ENCODE assay signal across 9 cellular contexts in the genomic region with DNA sequence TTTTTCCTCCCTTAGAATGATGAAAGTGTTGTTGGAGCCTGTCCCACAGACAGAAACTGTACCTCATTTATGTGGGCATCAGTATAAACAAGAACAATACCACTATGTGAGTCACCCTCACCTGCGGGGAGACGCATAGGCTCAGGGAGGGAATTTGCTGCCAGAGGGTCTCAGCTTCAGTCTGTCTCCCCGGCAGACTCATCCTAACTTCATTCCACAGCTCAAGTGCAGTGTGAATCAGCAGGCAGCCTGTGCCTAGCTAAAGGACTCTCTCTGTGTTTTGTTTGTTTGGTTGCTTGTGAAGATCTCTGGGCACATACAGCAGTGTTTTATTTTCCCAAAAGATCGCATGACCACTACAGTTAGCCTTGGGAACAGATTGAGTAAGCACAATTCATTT.
DNase-seq lines count a peak whose midpoint lies in the region; ATAC-seq, FAIRE-seq and TF ChIP-seq lines count a peak whose summit lies in the region.
"Had no signal": no experiment of that assay in that cellular context is flagged by ENCODE, and none has a peak within 500 bp of the region (broad histone marks: within the 10 kb centered on the region; RNA-seq: fewer than 3 reads in every experiment).

No MANE protein-coding gene starts in this region.

- no peak overlapping the region for H3K4me3 ChIP-seq in astrocyte (ENCODE audit: insufficient read depth, low read depth, low read length)

- H3K27me3 Mint-ChIP-seq in astrocyte (ENCODE audit: low read depth, unreplicated experiment): peaks cover 2% of the 10 kb centered on the region
- H3K27me3 Mint-ChIP-seq: activated B cell treated with CpG ODN at 0.5 μM for 24 hours had no signal

- no peaks in the 10 kb centered on the region for H3K9me3 ChIP-seq in astrocyte (ENCODE audit: insufficient read depth, low read depth, low read length)

- no peaks in the 10 kb centered on the region for H3K36me3 ChIP-seq in astrocyte (ENCODE audit: insufficient read depth, low read length)

- no peak for FAIRE-seq in astrocyte (lab: Jason Lieb, UNC)

- H3K36me3 Mint-ChIP-seq in astrocyte (ENCODE audit: low read depth, unreplicated experiment): peaks cover 3% of the 10 kb centered on the region

- H3K4me2 ChIP-seq in astrocyte (ENCODE audit: low read length): no peak overlapping the region

- H3K27ac ChIP-seq in astrocyte (ENCODE audit: low read depth, low read length): no peak overlapping the region

- peak; percentile 70 for DNase-seq in Daoy (ENCODE audit: low read depth)
- DNase-seq in NCI-H226: peak; percentile 32
- DNase-seq in astrocyte (ENCODE audit: low read depth): peak; percentile 7
- peak; percentile 17 for DNase-seq in myocyte (ENCODE audit: low read depth)
- no peak for DNase-seq in HCEC 1CT
- DNase-seq in NCI-H82 treated with DMSO at 0.1 percent for 48 hours (lab: John Stamatoyannopoulos, UW; ENCODE audit: unreplicated experiment): no peak
- no peak for DNase-seq in DMS 273 (lab: John Stamatoyannopoulos, UW; ENCODE audit: unreplicated experiment)
- DNase-seq: activated B cell treated with CpG ODN at 0.5 μM for 24 hours had no signal

- H3K4me1 ChIP-seq in astrocyte (ENCODE audit: insufficient read depth, low read length): no peaks in the 10 kb centered on the region

- peaks cover 2% of the 10 kb centered on the region for H3K9me3 Mint-ChIP-seq in astrocyte (ENCODE audit: unreplicated experiment)
- H3K9me3 Mint-ChIP-seq: activated B cell treated with CpG ODN at 0.5 μM for 24 hours had no signal

- no peak overlapping the region for H3K27ac Mint-ChIP-seq in astrocyte (ENCODE audit: unreplicated experiment)
- H3K27ac Mint-ChIP-seq: activated B cell treated with CpG ODN at 0.5 μM for 24 hours had no signal

- no peak overlapping the region for H3K4me3 Mint-ChIP-seq in astrocyte (ENCODE audit: unreplicated experiment)
- H3K4me3 Mint-ChIP-seq: activated B cell treated with CpG ODN at 0.5 μM for 24 hours had no signal

- H3K79me2 ChIP-seq in astrocyte (ENCODE audit: insufficient read depth, low read length): no peaks in the 10 kb centered on the region

- no peaks in the 10 kb centered on the region for H3K27me3 ChIP-seq in astrocyte (ENCODE audit: insufficient read depth, low read length)

- H4K20me1 ChIP-seq in astrocyte (ENCODE audit: insufficient read depth, low read length): no peaks in the 10 kb centered on the region

- H2AFZ ChIP-seq in astrocyte (ENCODE audit: low read depth, low read length): peak overlapping the region; percentile 32

- H3K9ac ChIP-seq in astrocyte (ENCODE audit: low read length): no peak overlapping the region

- no peak for TF ChIP-seq CTCF in astrocyte (IDR thresholded peaks at IDR 0.05; ENCODE audit: insufficient read depth, low read depth, low read length)

- ATAC-seq in GM21390 (IDR thresholded peaks at IDR 0.05; ENCODE audit: unreplicated experiment): no peak

- peaks cover 7% of the 10 kb centered on the region for H3K4me1 Mint-ChIP-seq in astrocyte (ENCODE audit: low read depth, unreplicated experiment)

Comparison
In these comparisons a context has a peak if more than half of its experiments do, and no peak if none do; other contexts are left out.
1. DNase-seq: peak in Daoy (single experiment), NCI-H226 (single experiment), astrocyte (single experiment) and myocyte (single experiment); none in HCEC 1CT (single experiment), NCI-H82 treated with DMSO at 0.1 percent for 48 hours (single experiment) and DMS 273 (single experiment).